In the genomic region with DNA sequence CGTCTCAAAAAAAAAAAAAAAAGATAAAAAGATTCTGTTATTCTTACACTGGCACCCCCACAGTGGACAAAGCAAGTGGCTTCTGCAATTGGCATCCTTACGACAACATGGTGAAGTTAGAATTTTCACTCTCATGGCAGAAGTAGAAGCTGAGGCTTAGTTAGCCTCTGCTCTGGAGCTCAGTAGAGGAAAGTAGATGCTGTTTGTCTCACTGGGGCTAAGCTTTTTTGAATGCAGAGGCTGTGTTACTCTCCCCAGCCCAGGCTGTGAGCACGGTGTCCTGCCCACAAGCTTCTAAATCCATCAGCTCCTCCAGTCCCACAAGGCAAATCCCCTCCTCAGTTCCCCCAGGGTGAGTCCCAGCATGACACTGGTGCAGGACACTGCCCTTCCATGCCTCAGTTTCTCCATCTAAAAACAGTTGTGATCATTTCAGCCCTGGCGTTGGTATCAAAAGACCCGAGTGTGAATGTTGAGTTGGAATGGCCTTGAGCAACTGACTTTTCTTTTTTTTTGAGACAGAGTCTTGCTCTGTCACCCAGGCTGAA, we compare ENCODE assay signal across 1 cellular context.
TF ChIP-seq lines count a peak whose summit lies in the region.

No MANE protein-coding gene starts in this region.

TF ChIP-seq in HepG2, 621 proteins besides CTCF, POLR2A, EP300 and RAD21:
- TF ChIP-seq CBFB (CRISPR knock-in tag; IDR thresholded peaks at IDR 0.05): no peak
- no peak for TF ChIP-seq MXI1 (IDR thresholded peaks at IDR 0.05; ENCODE audit: borderline replicate concordance, low read depth, low read length)
- no peak for TF ChIP-seq ZNF138 (CRISPR knock-in tag; IDR thresholded peaks at IDR 0.05; ENCODE audit: low read depth)
- TF ChIP-seq ZNF501 (CRISPR knock-in tag; IDR thresholded peaks at IDR 0.05): no peak
- TF ChIP-seq NBN (conservative IDR thresholded peaks at IDR 0.05): no peak
- TF ChIP-seq, protein P1, sequence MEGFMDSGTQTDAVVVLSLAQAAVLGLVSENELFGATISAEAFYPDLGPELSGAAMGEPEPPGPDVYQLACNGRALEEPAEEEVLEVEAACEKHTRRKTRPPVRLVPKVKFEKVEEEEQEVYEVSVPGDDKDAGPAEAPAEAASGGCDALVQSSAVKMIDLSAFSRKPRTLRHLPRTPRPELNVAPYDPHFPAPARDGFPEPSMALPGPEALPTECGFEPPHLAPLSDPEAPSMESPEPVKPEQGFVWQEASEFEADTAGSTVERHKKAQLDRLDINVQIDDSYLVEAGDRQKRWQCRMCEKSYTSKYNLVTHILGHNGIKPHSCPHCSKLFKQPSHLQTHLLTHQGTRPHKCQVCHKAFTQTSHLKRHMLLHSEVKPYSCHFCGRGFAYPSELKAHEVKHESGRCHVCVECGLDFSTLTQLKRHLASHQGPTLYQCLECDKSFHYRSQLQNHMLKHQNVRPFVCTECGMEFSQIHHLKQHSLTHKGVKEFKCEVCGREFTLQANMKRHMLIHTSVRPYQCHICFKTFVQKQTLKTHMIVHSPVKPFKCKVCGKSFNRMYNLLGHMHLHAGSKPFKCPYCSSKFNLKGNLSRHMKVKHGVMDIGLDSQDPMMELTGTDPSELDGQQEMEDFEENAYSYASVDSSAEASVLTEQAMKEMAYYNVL (CRISPR knock-in tag; IDR thresholded peaks at IDR 0.05; ENCODE audit: borderline replicate concordance): no peak
- no peak for TF ChIP-seq ZMYM3 (CRISPR knock-in tag; IDR thresholded peaks at IDR 0.05)
- no peak for TF ChIP-seq ZNF512 (CRISPR knock-in tag; IDR thresholded peaks at IDR 0.05)
- TF ChIP-seq REXO4 (CRISPR knock-in tag; IDR thresholded peaks at IDR 0.05; ENCODE audit: borderline replicate concordance): no peak
